Comparison of ENCODE assay signal across 12 cellular contexts in genomic region chr7:28708033-28708451, GRCh38.
DNase-seq lines count a peak whose midpoint lies in the region; ATAC-seq and TF ChIP-seq lines count a peak whose summit lies in the region.
"Had no signal": no experiment of that assay in that cellular context is flagged by ENCODE, and none has a peak within 500 bp of the region (broad histone marks: within the 10 kb centered on the region; RNA-seq: fewer than 3 reads in every experiment).

No MANE protein-coding gene starts in this region.

- H3K4me2 ChIP-seq in GM23338 = peak overlapping the region; percentile 49

- H3K79me2 ChIP-seq in GM23338 (replicated peaks; ENCODE audit: insufficient read depth) = no peaks in the 10 kb centered on the region

- no peaks in the 10 kb centered on the region for H3K36me3 ChIP-seq in GM23338 (ENCODE audit: insufficient read depth)
- H3K36me3 ChIP-seq in iPS-20b (ENCODE audit: insufficient read depth, low read depth, low read length) = no peaks in the 10 kb centered on the region

- POLR2A ChIA-PET in activated CD4-positive, alpha-beta memory T cell treated with anti-CD3 and anti-CD28 coated beads, Interleukin-2, amount 10 ng/mL, durations not matched to agents 7 days and 5 days (lab: Charles Lee) = no interaction called here

- CTCF ChIA-PET in activated CD4-positive, alpha-beta memory T cell treated with anti-CD3 and anti-CD28 coated beads, Interleukin-2, amount 10 ng/mL, durations not matched to agents 7 days and 5 days (lab: Charles Lee) = no interaction called here

- H3K4me1 Mint-ChIP-seq in GM23338 = peaks cover 14% of the 10 kb centered on the region
- H3K4me1 Mint-ChIP-seq in activated CD4-positive, alpha-beta memory T cell treated with anti-CD3 and anti-CD28 coated beads, Interleukin-2, amount 10 ng/mL, durations not matched to agents 7 days and 5 days = no peaks in the 10 kb centered on the region
- H3K4me1 Mint-ChIP-seq in activated T-helper 2 cell treated with anti-CD3 and anti-CD28 coated beads, Interferon-gamma antibody, Interleukin-2, Interleukin-4, amounts not matched to agents 10 μg/mL and 5 μg/mL and 100 μg/mL, durations not matched to agents 14 hours and 24 hours and 36 hours (ENCODE audit: low read depth) = no peaks in the 10 kb centered on the region

- H3K4me3 Mint-ChIP-seq in GM23338 = no peak overlapping the region
- no peak overlapping the region for H3K4me3 Mint-ChIP-seq in activated CD4-positive, alpha-beta memory T cell treated with anti-CD3 and anti-CD28 coated beads, Interleukin-2, amount 10 ng/mL, durations not matched to agents 7 days and 5 days
- no peak overlapping the region for H3K4me3 Mint-ChIP-seq in activated T-helper 2 cell treated with anti-CD3 and anti-CD28 coated beads, Interferon-gamma antibody, Interleukin-2, Interleukin-4, amounts not matched to agents 10 μg/mL and 5 μg/mL and 100 μg/mL, durations not matched to agents 14 hours and 24 hours and 36 hours (ENCODE audit: low read depth)

- TF ChIP-seq CTCF in GM23338 (conservative IDR thresholded peaks at IDR 0.05; ENCODE audit: low read depth in 2 of 2) (no peak), astrocyte of the cerebellum (IDR thresholded peaks at IDR 0.05; ENCODE audit: low read depth, low read length, missing control alignments) (no peak)

- H3K27ac ChIP-seq in GM23338 (ENCODE audit: low read depth) = peak overlapping the region; percentile 56; the same call in 1 of the 2 replicates
- no peak overlapping the region for H3K27ac ChIP-seq in iPS-20b (ENCODE audit: low read length)

- no peaks in the 10 kb centered on the region; the same call in 1 of the 2 replicates for H3F3A ChIP-seq in GM23338 (replicated peaks; ENCODE audit: low read depth)

- H3K36me3 Mint-ChIP-seq in GM23338 (ENCODE audit: low read depth) = peaks cover 3% of the 10 kb centered on the region; the same call in 2 of the 3 replicates
- no peaks in the 10 kb centered on the region for H3K36me3 Mint-ChIP-seq in activated CD4-positive, alpha-beta memory T cell treated with anti-CD3 and anti-CD28 coated beads, Interleukin-2, amount 10 ng/mL, durations not matched to agents 7 days and 5 days (ENCODE audit: low read depth)
- no peaks in the 10 kb centered on the region for H3K36me3 Mint-ChIP-seq in activated T-helper 2 cell treated with anti-CD3 and anti-CD28 coated beads, Interferon-gamma antibody, Interleukin-2, Interleukin-4, amounts not matched to agents 10 μg/mL and 5 μg/mL and 100 μg/mL, durations not matched to agents 14 hours and 24 hours and 36 hours (ENCODE audit: low read depth)

- DNase-seq in GM23338 (ENCODE audit: low spot score) (peak; percentile 22), astrocyte of the cerebellum (ENCODE audit: low read depth) (peak; percentile 70), skeletal muscle cell (ENCODE audit: low read depth) (peak; percentile 85)
- no peak for DNase-seq in activated CD4-positive, alpha-beta memory T cell treated with anti-CD3 and anti-CD28 coated beads, Interleukin-2, amount 10 ng/mL, durations not matched to agents 7 days and 5 days
- DNase-seq in activated naive CD4-positive, alpha-beta T cell treated with anti-CD3 and anti-CD28 coated beads, Interleukin-2, amount 50 U/mL, for 16 hours = no peak
- no peak for DNase-seq in activated T-helper 2 cell treated with anti-CD3 and anti-CD28 coated beads, Interferon-gamma antibody, Interleukin-2, Interleukin-4, amounts not matched to agents 10 μg/mL and 5 μg/mL and 100 μg/mL, durations not matched to agents 14 hours and 24 hours and 36 hours (ENCODE audit: low spot score)
- DNase-seq: Calu3, dermis blood vessel endothelial cell, H7, MM.1S had no signal

- H3K9me2 ChIP-seq in GM23338 (ENCODE audit: insufficient read depth) = peaks cover under 1% of the 10 kb centered on the region; the same call in 1 of the 2 replicates

- H2AFZ ChIP-seq in GM23338 = peak overlapping the region; percentile 91

- peaks cover 9% of the 10 kb centered on the region; the same call in 2 of the 3 replicates for H3K9me3 Mint-ChIP-seq in GM23338
- no peaks in the 10 kb centered on the region for H3K9me3 Mint-ChIP-seq in activated CD4-positive, alpha-beta memory T cell treated with anti-CD3 and anti-CD28 coated beads, Interleukin-2, amount 10 ng/mL, durations not matched to agents 7 days and 5 days
- H3K9me3 Mint-ChIP-seq in activated T-helper 2 cell treated with anti-CD3 and anti-CD28 coated beads, Interferon-gamma antibody, Interleukin-2, Interleukin-4, amounts not matched to agents 10 μg/mL and 5 μg/mL and 100 μg/mL, durations not matched to agents 14 hours and 24 hours and 36 hours = no peaks in the 10 kb centered on the region

- H3K4me3 ChIP-seq in GM23338 (0 out of 2 replicates have a peak overlapping the region, but pooled peaks have one; percentile 13), astrocyte of the cerebellum (ENCODE audit: low read depth, low read length) (peak overlapping the region; percentile 39), iPS-20b (ENCODE audit: low read length) (peak overlapping the region; percentile 39; the same call in 1 of the 2 replicates), skeletal muscle cell (ENCODE audit: low read depth, low read length) (peak overlapping the region; percentile 37)

- H4K20me1 ChIP-seq in GM23338 (replicated peaks; ENCODE audit: insufficient read depth) = no peaks in the 10 kb centered on the region

- peak overlapping the region; percentile 58 for H3K27ac Mint-ChIP-seq in GM23338
- H3K27ac Mint-ChIP-seq in activated CD4-positive, alpha-beta memory T cell treated with anti-CD3 and anti-CD28 coated beads, Interleukin-2, amount 10 ng/mL, durations not matched to agents 7 days and 5 days = no peak overlapping the region
- no peak overlapping the region for H3K27ac Mint-ChIP-seq in activated T-helper 2 cell treated with anti-CD3 and anti-CD28 coated beads, Interferon-gamma antibody, Interleukin-2, Interleukin-4, amounts not matched to agents 10 μg/mL and 5 μg/mL and 100 μg/mL, durations not matched to agents 14 hours and 24 hours and 36 hours

- peak overlapping the region; percentile 28; the same call in 1 of the 2 replicates for H3K9ac ChIP-seq in iPS-20b (ENCODE audit: low read depth, low read length)

- in situ Hi-C loops in astrocyte of the cerebellum (cut with HindIII; ENCODE audit: low sequenced_read_pairs) = no loop called here

- peaks cover 5% of the 10 kb centered on the region for H3K27me3 Mint-ChIP-seq in GM23338 (ENCODE audit: insufficient read depth, low read depth, poor library complexity)
- H3K27me3 Mint-ChIP-seq in activated CD4-positive, alpha-beta memory T cell treated with anti-CD3 and anti-CD28 coated beads, Interleukin-2, amount 10 ng/mL, durations not matched to agents 7 days and 5 days = no peaks in the 10 kb centered on the region
- H3K27me3 Mint-ChIP-seq in activated T-helper 2 cell treated with anti-CD3 and anti-CD28 coated beads, Interferon-gamma antibody, Interleukin-2, Interleukin-4, amounts not matched to agents 10 μg/mL and 5 μg/mL and 100 μg/mL, durations not matched to agents 14 hours and 24 hours and 36 hours (ENCODE audit: low read depth) = no peaks in the 10 kb centered on the region

- H3K9me3 ChIP-seq in iPS-20b (ENCODE audit: insufficient read depth, low read depth, low read length) = no peaks in the 10 kb centered on the region

- intact Hi-C loops in activated T-helper 2 cell treated with anti-CD3 and anti-CD28 coated beads, Interferon-gamma antibody, Interleukin-2, Interleukin-4, amounts not matched to agents 10 μg/mL and 5 μg/mL and 100 μg/mL, durations not matched to agents 14 hours and 24 hours and 36 hours (cut with micrococcal nuclease) = no loop called here

- no peaks in the 10 kb centered on the region for H3K27me3 ChIP-seq in GM23338 (ENCODE audit: insufficient read depth)
- H3K27me3 ChIP-seq in iPS-20b (ENCODE audit: insufficient read depth, low read length) = no peaks in the 10 kb centered on the region

- H3K4me1 ChIP-seq in GM23338 (ENCODE audit: insufficient read depth) = peaks cover 19% of the 10 kb centered on the region
- H3K4me1 ChIP-seq in iPS-20b (ENCODE audit: insufficient read depth, low read length) = peaks cover 18% of the 10 kb centered on the region

- ATAC-seq in GM23338 (peak; percentile 75), HG02884 (IDR thresholded peaks at IDR 0.05; ENCODE audit: unreplicated experiment) (no peak)

TF ChIP-seq in GM23338, 12 proteins besides CTCF, POLR2A, EP300 and RAD21 (continues in another document):
- TF ChIP-seq POLR2AphosphoS5 (IDR thresholded peaks at IDR 0.05; ENCODE audit: low read depth) = no peak
- no peak for TF ChIP-seq ETS1 (IDR thresholded peaks at IDR 0.05)
- TF ChIP-seq EZH2 (IDR thresholded peaks at IDR 0.05; ENCODE audit: low read depth, unreplicated experiment) = no peak
- TF ChIP-seq JUNB (IDR thresholded peaks at IDR 0.05; ENCODE audit: unreplicated experiment) = no peak
- no peak for TF ChIP-seq ZNF331 (CRISPR knock-in tag; IDR thresholded peaks at IDR 0.05; ENCODE audit: low read depth)

Comparison
In these comparisons a context has a peak if more than half of its experiments do, and no peak if none do; other contexts are left out.
1. DNase-seq: peak in GM23338 (single experiment), astrocyte of the cerebellum (single experiment) and skeletal muscle cell (single experiment); none in activated CD4-positive, alpha-beta memory T cell treated with anti-CD3 and anti-CD28 coated beads, Interleukin-2, amount 10 ng/mL, durations not matched to agents 7 days and 5 days (single experiment), activated naive CD4-positive, alpha-beta T cell treated with anti-CD3 and anti-CD28 coated beads, Interleukin-2, amount 50 U/mL, for 16 hours (single experiment) and activated T-helper 2 cell treated with anti-CD3 and anti-CD28 coated beads, Interferon-gamma antibody, Interleukin-2, Interleukin-4, amounts not matched to agents 10 μg/mL and 5 μg/mL and 100 μg/mL, durations not matched to agents 14 hours and 24 hours and 36 hours (single experiment).
2. Peak in every context shown above with its lines, with median percentiles within 50 percentile points of each other: H3K4me3 ChIP-seq.